8 cellular contexts compared by ENCODE assay signal in genomic region chr17:19378416-19379293, GRCh38. TPM values are rescaled to one million over a fixed set of nuclear protein-coding genes. Genes with fewer than 3 reads are reported as not detected.
A peak's percentile ranks its signal among the peaks of the same experiment; 100 is the strongest.
DNase-seq lines count a peak whose midpoint lies in the region; TF ChIP-seq lines count a peak whose summit lies in the region.

MAPK7 (plus strand) TSS chr17:19378498; CDS start chr17:19378901, 403 bp downstream.

- no peaks in the 10 kb centered on the region for H4K20me1 ChIP-seq in SU-DHL-6 (ENCODE audit: low read depth, low read length)
- H4K20me1 ChIP-seq in fibroblast of lung (ENCODE audit: control insufficient read depth, extremely low read depth, insufficient read depth, low read length): no peaks in the 10 kb centered on the region

- H3K27me3 ChIP-seq in SU-DHL-6 (ENCODE audit: low read length) (no peaks in the 10 kb centered on the region), fibroblast of lung (ENCODE audit: control insufficient read depth, insufficient read depth, low read length) (no peaks in the 10 kb centered on the region)

- CTCF ChIA-PET in HEK293 (lab: Yijun Ruan, JAX): interaction anchor here (0.6 to 3.9 kb wide), 5 partner anchors 13 to 427 kb away, joined by 4 to 33 read pairs (median 7); partner anchors contain the start of gene B9D1

- H3K9me3 ChIP-seq in HEK293 (ENCODE audit: control insufficient read depth, insufficient read depth, low read depth, low read length) (no peaks in the 10 kb centered on the region), SU-DHL-6 (ENCODE audit: insufficient read depth, low read length) (no peaks in the 10 kb centered on the region), fibroblast of lung (ENCODE audit: control insufficient read depth, insufficient read depth, low read depth, low read length) (no peaks in the 10 kb centered on the region)

- H3K79me2 ChIP-seq in SU-DHL-6 (ENCODE audit: insufficient read depth, low read length) (peaks cover 5% of the 10 kb centered on the region; the same call in 1 of the 2 replicates), fibroblast of lung (ENCODE audit: control insufficient read depth, insufficient read depth, low read length) (peaks cover 20% of the 10 kb centered on the region)

- peak within 1 kb of the TSS; percentile 72 for H3K27ac ChIP-seq in HEK293 (ENCODE audit: extremely low read depth, low read depth, low read length)
- H3K27ac ChIP-seq in SU-DHL-6 (ENCODE audit: low read depth, low read length): peak within 1 kb of the TSS; percentile 63
- peak within 1 kb of the TSS; percentile 99 for H3K27ac ChIP-seq in fibroblast of lung (ENCODE audit: insufficient read depth, low read length)

- peak within 1 kb of the TSS; percentile 93 for H2AFZ ChIP-seq in SU-DHL-6 (ENCODE audit: low read depth, low read length, severe bottlenecking)
- H2AFZ ChIP-seq in fibroblast of lung (ENCODE audit: low read length): peak within 1 kb of the TSS; percentile 92

- no peaks in the 10 kb centered on the region; the same call in 1 of the 2 replicates for H3F3A ChIP-seq in SU-DHL-6 (ENCODE audit: insufficient read depth)

- H3K27me3 Mint-ChIP-seq in neural crest cell (ENCODE audit: low read depth): no peaks in the 10 kb centered on the region

- POLR2A ChIA-PET in HEK293 (lab: Yijun Ruan, JAX): interaction anchor here (0.6 to 2.5 kb wide), 29 partner anchors 9 to 777 kb away, joined by 3 to 57 read pairs (median 4); partner anchors contain the start of genes ALDH3A2, B9D1, MFAP4 and RNF112

- H3K4me3 ChIP-seq in HEK293 (ENCODE audit: low read depth, low read length) (peak within 1 kb of the TSS; percentile 80), SU-DHL-6 (ENCODE audit: insufficient read depth, low read length, poor library complexity, severe bottlenecking) (peak within 1 kb of the TSS; percentile 82), fibroblast of lung (replicated peaks in 1 of 4; ENCODE audit: control extremely low read depth in 1 of 4, insufficient read depth in 1 of 4, low read depth in 3 of 4, low read length in 4 of 4) (peak within 1 kb of the TSS; percentile 73 to 86 (median 80))

- DNase-seq in COR-L47 (lab: John Stamatoyannopoulos, UW): peak; percentile 23
- no peak for DNase-seq in fibroblast of lung (ENCODE audit: low read depth in 2 of 2)
- DNase-seq in neural crest cell (ENCODE audit: low read depth, low spot score): peak; percentile 93
- no peak for DNase-seq in NCI-H2029 treated with DMSO at 0.1 percent for 48 hours (lab: John Stamatoyannopoulos, UW)
- DNase-seq in NCI-H774 (lab: John Stamatoyannopoulos, UW): no peak
- no peak for DNase-seq in DMS 273 treated with DMSO at 0.1 percent for 48 hours (lab: John Stamatoyannopoulos, UW)

- H3K4me1 ChIP-seq in HEK293 (ENCODE audit: control insufficient read depth, insufficient read depth, low read length) (peaks cover 8% of the 10 kb centered on the region), fibroblast of lung (ENCODE audit: control insufficient read depth, extremely low read depth, insufficient read depth, low read length) (peaks cover 17% of the 10 kb centered on the region)

- H3K4me2 ChIP-seq in SU-DHL-6 (ENCODE audit: low read depth, low read length, poor library complexity, severe bottlenecking): peak within 1 kb of the TSS; percentile 91
- peak within 1 kb of the TSS; percentile 95 for H3K4me2 ChIP-seq in fibroblast of lung (ENCODE audit: extremely low read depth, insufficient read depth, low read length)

- H3K4me1 Mint-ChIP-seq in neural crest cell: peaks cover 29% of the 10 kb centered on the region

- H3K9ac ChIP-seq in SU-DHL-6 (ENCODE audit: low read length): peak within 1 kb of the TSS; percentile 79
- peak within 1 kb of the TSS; percentile 93 for H3K9ac ChIP-seq in fibroblast of lung (ENCODE audit: insufficient read depth, low read length)

- H3K9me3 Mint-ChIP-seq in neural crest cell: no peaks in the 10 kb centered on the region

- peak within 1 kb of the TSS; percentile 96 for H3K27ac Mint-ChIP-seq in neural crest cell (ENCODE audit: unreplicated experiment)

- H3K9me2 ChIP-seq in SU-DHL-6 (replicated peaks; ENCODE audit: insufficient read depth, low read length): no peaks in the 10 kb centered on the region

- TF ChIP-seq CTCF in HEK293 (tag by site-specific recombination; IDR thresholded peaks at IDR 0.05) (no peak), SU-DHL-6 (IDR thresholded peaks at IDR 0.05; ENCODE audit: insufficient read depth, low read length, poor library complexity, severe bottlenecking) (no peak), fibroblast of lung (conservative IDR thresholded peaks at IDR 0.05 in 1 of 2, IDR thresholded peaks at IDR 0.05 in 1 of 2; ENCODE audit: low read depth in 1 of 2, low read length in 2 of 2) (no peak), neural crest cell (conservative IDR thresholded peaks at IDR 0.05) (no peak)

- peaks cover 4% of the 10 kb centered on the region for H3K36me3 Mint-ChIP-seq in neural crest cell (ENCODE audit: low read depth)

- H3K36me3 ChIP-seq in HEK293 (ENCODE audit: control insufficient read depth in 2 of 2, insufficient read depth in 1 of 2, low read length in 2 of 2) (peaks cover 18 to 45% of the 10 kb centered on the region in 2 experiments; a peak in 2 of 3 replicates), SU-DHL-6 (ENCODE audit: low read length) (no peaks in the 10 kb centered on the region), fibroblast of lung (ENCODE audit: control insufficient read depth, insufficient read depth, low read length) (peaks cover 30% of the 10 kb centered on the region)

- peak within 1 kb of the TSS; percentile 95 for H3K4me3 Mint-ChIP-seq in neural crest cell

TF ChIP-seq in HEK293, 187 proteins besides CTCF, POLR2A, EP300 and RAD21 (continues in another document):
- TF ChIP-seq BCL11B (tag by site-specific recombination; IDR thresholded peaks at IDR 0.05; ENCODE audit: low read depth) (peak; percentile 67), ZNF561 (tag by site-specific recombination; IDR thresholded peaks at IDR 0.05; ENCODE audit: borderline replicate concordance) (0 out of 2 replicates have a peak, but pooled peaks have one; percentile 40), GLIS1 (tag by site-specific recombination; IDR thresholded peaks at IDR 0.05) (peak; percentile 44), ZNF580 (tag by site-specific recombination; IDR thresholded peaks at IDR 0.05) (0 out of 2 replicates have a peak, but pooled peaks have one; percentile 19), ZBTB26 (tag by site-specific recombination; optimal IDR thresholded peaks at IDR 0.05) (peak; percentile 77), ZFP41 (tag by site-specific recombination; IDR thresholded peaks at IDR 0.05; ENCODE audit: borderline replicate concordance) (no peak), PRDM10 (tag by site-specific recombination; IDR thresholded peaks at IDR 0.05) (peak; percentile 97), ZNF133 (tag by site-specific recombination; IDR thresholded peaks at IDR 0.05) (no peak)

RNA-seq across cellular contexts. Expression of gene MAPK7, which starts in this region (rescaled TPM):
- total RNA-seq in fibroblast of lung (10.3 and 18.8 TPM in 2 replicates), neural crest cell (39.3 and 39.5 TPM in 2 replicates)
- 12.8 and 13.8 TPM in 2 replicates for polyA plus RNA-seq in fibroblast of lung
- 20.8 and 22.3 TPM in 2 replicates for polyA plus RNA-seq in fibroblast of lung (2012)
- 134 and 160 TPM in 2 replicates for polyA minus RNA-seq in fibroblast of lung (ENCODE audit: low replicate concordance)

Comparison
In these comparisons a context has a peak if more than half of its experiments do, and no peak if none do; other contexts are left out.
1. DNase-seq: peak in COR-L47 (single experiment) and neural crest cell (single experiment); none in fibroblast of lung (0 of 2), NCI-H2029 treated with DMSO at 0.1 percent for 48 hours (single experiment), NCI-H774 (single experiment) and DMS 273 treated with DMSO at 0.1 percent for 48 hours (single experiment).
2. Peak in every context shown above with its lines, with median percentiles within 50 percentile points of each other: H3K27ac ChIP-seq and H3K4me3 ChIP-seq.